ENCODE assay signal across 1 cellular context in genomic region chr3:113695818-113696645, GRCh38.
TF ChIP-seq lines count a peak whose summit lies in the region.

TSS of gene USF3 (minus strand) at chr3:113696642. CDS start at chr3:113674878, 21,764 bp downstream.

TF ChIP-seq in HEK293, 187 proteins besides CTCF, POLR2A, EP300 and RAD21 (continued from another document):
- no peak for TF ChIP-seq ZNF560 (tag by site-specific recombination; IDR thresholded peaks at IDR 0.05; ENCODE audit: borderline replicate concordance)
- TF ChIP-seq ZNF366 (tag by site-specific recombination; conservative IDR thresholded peaks at IDR 0.05), result 0 out of 2 replicates have a peak, but pooled peaks have one; percentile 32
- TF ChIP-seq ZNF621 (tag by site-specific recombination; IDR thresholded peaks at IDR 0.05), result no peak
- TF ChIP-seq TCF7L2 (IDR thresholded peaks at IDR 0.05; ENCODE audit: borderline replicate concordance, low read depth, low read length), result no peak
- TF ChIP-seq ZNF324 (tag by site-specific recombination; IDR thresholded peaks at IDR 0.05), result no peak
- TF ChIP-seq PRDM1 (tag by site-specific recombination; IDR thresholded peaks at IDR 0.05), result peak; percentile 79
- TF ChIP-seq AEBP2 (tag by site-specific recombination; IDR thresholded peaks at IDR 0.05; ENCODE audit: borderline replicate concordance), result no peak
- TF ChIP-seq ZNF600 (tag by site-specific recombination; IDR thresholded peaks at IDR 0.05), result no peak
- no peak for TF ChIP-seq ZNF138 (tag by site-specific recombination; IDR thresholded peaks at IDR 0.05; ENCODE audit: borderline replicate concordance)
- TF ChIP-seq ATF2 (tag by site-specific recombination; IDR thresholded peaks at IDR 0.05; ENCODE audit: low read depth), result no peak
- TF ChIP-seq YY2 (tag by site-specific recombination; IDR thresholded peaks at IDR 0.05), result no peak
- TF ChIP-seq ZNF37A (tag by site-specific recombination; IDR thresholded peaks at IDR 0.05), result no peak
- no peak for TF ChIP-seq YY1 (tag by site-specific recombination; IDR thresholded peaks at IDR 0.05)
- TF ChIP-seq ZNF335 (tag by site-specific recombination; conservative IDR thresholded peaks at IDR 0.05), result peak; percentile 67; the same call in 1 of the 2 replicates
- TF ChIP-seq IKZF3 (tag by site-specific recombination; IDR thresholded peaks at IDR 0.05), result no peak
- TF ChIP-seq SP3 (tag by site-specific recombination; IDR thresholded peaks at IDR 0.05), result no peak
- TF ChIP-seq SP2 (tag by site-specific recombination; IDR thresholded peaks at IDR 0.05), result peak; percentile 30; the same call in 1 of the 2 replicates
- TF ChIP-seq ZNF274 (IDR thresholded peaks at IDR 0.05; ENCODE audit: low read length), result no peak
- TF ChIP-seq ZNF274 (tag by site-specific recombination; IDR thresholded peaks at IDR 0.05; ENCODE audit: borderline replicate concordance), result no peak
- TF ChIP-seq KLF7 (tag by site-specific recombination; IDR thresholded peaks at IDR 0.05; ENCODE audit: borderline replicate concordance), result no peak
- no peak for TF ChIP-seq ZNF707 (tag by site-specific recombination; IDR thresholded peaks at IDR 0.05)
- no peak for TF ChIP-seq ZNF354C (tag by site-specific recombination; IDR thresholded peaks at IDR 0.05; ENCODE audit: borderline replicate concordance, low read depth)
- TF ChIP-seq MEIS1 (CRISPR knock-in tag; IDR thresholded peaks at IDR 0.05; ENCODE audit: borderline replicate concordance), result no peak
